ENCODE assay signal across 1 cellular context in the genomic region with DNA sequence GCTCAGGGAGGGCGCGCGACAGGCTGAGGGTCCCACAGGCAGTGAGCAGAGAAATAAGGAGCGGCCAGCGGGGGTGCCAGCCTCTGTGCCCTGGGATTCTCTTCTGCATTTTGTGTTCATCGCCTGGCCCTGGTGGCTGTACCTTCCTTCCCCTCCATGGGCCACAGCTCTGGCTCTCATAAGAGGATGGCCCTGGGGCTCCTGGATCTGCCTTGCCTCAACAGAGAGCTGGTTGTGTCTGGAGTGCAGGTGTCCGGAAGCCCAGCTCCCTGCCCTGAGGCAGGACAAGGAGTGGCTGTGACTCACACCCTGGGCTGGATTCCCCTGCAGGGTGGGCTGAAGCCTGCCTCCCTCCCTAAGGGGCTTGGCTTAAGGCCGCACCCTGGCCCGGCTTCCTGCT.
TF ChIP-seq lines count a peak whose summit lies in the region.

No MANE protein-coding gene starts in this region.

TF ChIP-seq in SK-N-SH, 30 proteins besides CTCF, POLR2A, EP300 and RAD21 (continued from another document):
- TF ChIP-seq, protein P1, sequence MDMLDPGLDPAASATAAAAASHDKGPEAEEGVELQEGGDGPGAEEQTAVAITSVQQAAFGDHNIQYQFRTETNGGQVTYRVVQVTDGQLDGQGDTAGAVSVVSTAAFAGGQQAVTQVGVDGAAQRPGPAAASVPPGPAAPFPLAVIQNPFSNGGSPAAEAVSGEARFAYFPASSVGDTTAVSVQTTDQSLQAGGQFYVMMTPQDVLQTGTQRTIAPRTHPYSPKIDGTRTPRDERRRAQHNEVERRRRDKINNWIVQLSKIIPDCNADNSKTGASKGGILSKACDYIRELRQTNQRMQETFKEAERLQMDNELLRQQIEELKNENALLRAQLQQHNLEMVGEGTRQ (IDR thresholded peaks at IDR 0.05; ENCODE audit: borderline replicate concordance, low read depth, low read length): no peak
- TF ChIP-seq JUND (IDR thresholded peaks at IDR 0.05) (no peak), GATA2 (CRISPR knock-in tag; IDR thresholded peaks at IDR 0.05) (no peak), TEAD4 (IDR thresholded peaks at IDR 0.05; ENCODE audit: borderline replicate concordance, insufficient read depth) (no peak), ELF1 (IDR thresholded peaks at IDR 0.05) (no peak), CHD2 (IDR thresholded peaks at IDR 0.05; ENCODE audit: low read length, partially characterized antibody) (no peak)
- TF ChIP-seq, protein P2, sequence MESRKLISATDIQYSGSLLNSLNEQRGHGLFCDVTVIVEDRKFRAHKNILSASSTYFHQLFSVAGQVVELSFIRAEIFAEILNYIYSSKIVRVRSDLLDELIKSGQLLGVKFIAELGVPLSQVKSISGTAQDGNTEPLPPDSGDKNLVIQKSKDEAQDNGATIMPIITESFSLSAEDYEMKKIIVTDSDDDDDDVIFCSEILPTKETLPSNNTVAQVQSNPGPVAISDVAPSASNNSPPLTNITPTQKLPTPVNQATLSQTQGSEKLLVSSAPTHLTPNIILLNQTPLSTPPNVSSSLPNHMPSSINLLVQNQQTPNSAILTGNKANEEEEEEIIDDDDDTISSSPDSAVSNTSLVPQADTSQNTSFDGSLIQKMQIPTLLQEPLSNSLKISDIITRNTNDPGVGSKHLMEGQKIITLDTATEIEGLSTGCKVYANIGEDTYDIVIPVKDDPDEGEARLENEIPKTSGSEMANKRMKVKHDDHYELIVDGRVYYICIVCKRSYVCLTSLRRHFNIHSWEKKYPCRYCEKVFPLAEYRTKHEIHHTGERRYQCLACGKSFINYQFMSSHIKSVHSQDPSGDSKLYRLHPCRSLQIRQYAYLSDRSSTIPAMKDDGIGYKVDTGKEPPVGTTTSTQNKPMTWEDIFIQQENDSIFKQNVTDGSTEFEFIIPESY (IDR thresholded peaks at IDR 0.05; ENCODE audit: borderline replicate concordance, low read depth): no peak
- TF ChIP-seq, protein P3, sequence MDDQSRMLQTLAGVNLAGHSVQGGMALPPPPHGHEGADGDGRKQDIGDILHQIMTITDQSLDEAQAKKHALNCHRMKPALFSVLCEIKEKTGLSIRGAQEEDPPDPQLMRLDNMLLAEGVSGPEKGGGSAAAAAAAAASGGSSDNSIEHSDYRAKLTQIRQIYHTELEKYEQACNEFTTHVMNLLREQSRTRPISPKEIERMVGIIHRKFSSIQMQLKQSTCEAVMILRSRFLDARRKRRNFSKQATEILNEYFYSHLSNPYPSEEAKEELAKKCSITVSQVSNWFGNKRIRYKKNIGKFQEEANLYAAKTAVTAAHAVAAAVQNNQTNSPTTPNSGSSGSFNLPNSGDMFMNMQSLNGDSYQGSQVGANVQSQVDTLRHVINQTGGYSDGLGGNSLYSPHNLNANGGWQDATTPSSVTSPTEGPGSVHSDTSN (IDR thresholded peaks at IDR 0.05): no peak
- TF ChIP-seq, protein P4, sequence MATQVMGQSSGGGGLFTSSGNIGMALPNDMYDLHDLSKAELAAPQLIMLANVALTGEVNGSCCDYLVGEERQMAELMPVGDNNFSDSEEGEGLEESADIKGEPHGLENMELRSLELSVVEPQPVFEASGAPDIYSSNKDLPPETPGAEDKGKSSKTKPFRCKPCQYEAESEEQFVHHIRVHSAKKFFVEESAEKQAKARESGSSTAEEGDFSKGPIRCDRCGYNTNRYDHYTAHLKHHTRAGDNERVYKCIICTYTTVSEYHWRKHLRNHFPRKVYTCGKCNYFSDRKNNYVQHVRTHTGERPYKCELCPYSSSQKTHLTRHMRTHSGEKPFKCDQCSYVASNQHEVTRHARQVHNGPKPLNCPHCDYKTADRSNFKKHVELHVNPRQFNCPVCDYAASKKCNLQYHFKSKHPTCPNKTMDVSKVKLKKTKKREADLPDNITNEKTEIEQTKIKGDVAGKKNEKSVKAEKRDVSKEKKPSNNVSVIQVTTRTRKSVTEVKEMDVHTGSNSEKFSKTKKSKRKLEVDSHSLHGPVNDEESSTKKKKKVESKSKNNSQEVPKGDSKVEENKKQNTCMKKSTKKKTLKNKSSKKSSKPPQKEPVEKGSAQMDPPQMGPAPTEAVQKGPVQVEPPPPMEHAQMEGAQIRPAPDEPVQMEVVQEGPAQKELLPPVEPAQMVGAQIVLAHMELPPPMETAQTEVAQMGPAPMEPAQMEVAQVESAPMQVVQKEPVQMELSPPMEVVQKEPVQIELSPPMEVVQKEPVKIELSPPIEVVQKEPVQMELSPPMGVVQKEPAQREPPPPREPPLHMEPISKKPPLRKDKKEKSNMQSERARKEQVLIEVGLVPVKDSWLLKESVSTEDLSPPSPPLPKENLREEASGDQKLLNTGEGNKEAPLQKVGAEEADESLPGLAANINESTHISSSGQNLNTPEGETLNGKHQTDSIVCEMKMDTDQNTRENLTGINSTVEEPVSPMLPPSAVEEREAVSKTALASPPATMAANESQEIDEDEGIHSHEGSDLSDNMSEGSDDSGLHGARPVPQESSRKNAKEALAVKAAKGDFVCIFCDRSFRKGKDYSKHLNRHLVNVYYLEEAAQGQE (IDR thresholded peaks at IDR 0.05; ENCODE audit: low read depth, low read length): no peak
